2 cellular contexts compared by ENCODE assay signal in the genomic region with DNA sequence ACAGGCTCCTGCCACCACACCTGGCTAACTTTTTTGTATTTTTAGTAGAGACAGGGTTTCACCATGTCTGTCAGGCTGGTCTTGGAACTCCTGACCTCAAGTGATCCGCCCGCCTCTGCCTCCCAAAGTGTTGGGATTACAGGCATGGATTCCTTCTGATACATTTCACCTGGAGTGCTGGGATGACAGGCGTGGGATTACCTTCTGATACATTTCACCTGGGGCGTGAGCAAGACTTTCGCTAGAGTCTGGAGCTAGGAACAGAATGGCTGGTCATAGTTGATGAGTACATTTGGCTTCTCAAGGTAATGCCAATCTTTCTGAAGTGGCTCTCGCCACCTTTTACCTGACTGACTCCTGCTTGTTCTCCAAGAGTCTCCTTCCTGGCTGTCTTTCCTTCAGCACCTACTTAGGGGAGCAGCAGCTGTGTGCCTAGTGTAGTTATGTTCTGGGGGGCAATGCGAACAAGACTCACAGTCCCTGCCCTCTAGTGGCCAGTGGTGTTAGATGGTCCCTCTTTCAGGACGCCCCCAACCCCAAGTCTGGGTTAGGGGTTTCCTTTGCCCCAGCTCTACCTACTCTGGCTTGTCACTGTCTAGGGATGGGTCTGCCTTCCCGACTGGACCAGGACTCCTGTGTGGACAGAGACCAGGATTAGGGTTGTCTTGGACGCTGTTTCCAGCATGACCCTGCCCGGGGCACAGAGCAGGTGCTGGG.
TF ChIP-seq lines count a peak whose summit lies in the region.

No MANE protein-coding gene starts in this region.

TF ChIP-seq in WTC11, 78 proteins besides CTCF, POLR2A, EP300 and RAD21 (continued from another document):
- TF ChIP-seq NFE2L1 (CRISPR knock-in tag; IDR thresholded peaks at IDR 0.05) (no peak), NR3C1 (CRISPR knock-in tag; conservative IDR thresholded peaks at IDR 0.05; ENCODE audit: low read depth) (no peak), GABPB1 (CRISPR knock-in tag; IDR thresholded peaks at IDR 0.05) (no peak), FOXK1 (CRISPR knock-in tag; IDR thresholded peaks at IDR 0.05) (no peak), ZBTB21 (CRISPR knock-in tag; IDR thresholded peaks at IDR 0.05; ENCODE audit: borderline replicate concordance) (no peak), ZNF138 (CRISPR knock-in tag; conservative IDR thresholded peaks at IDR 0.05) (no peak), CBFB (CRISPR knock-in tag; IDR thresholded peaks at IDR 0.05; ENCODE audit: low read depth) (no peak)
- TF ChIP-seq, protein P1, sequence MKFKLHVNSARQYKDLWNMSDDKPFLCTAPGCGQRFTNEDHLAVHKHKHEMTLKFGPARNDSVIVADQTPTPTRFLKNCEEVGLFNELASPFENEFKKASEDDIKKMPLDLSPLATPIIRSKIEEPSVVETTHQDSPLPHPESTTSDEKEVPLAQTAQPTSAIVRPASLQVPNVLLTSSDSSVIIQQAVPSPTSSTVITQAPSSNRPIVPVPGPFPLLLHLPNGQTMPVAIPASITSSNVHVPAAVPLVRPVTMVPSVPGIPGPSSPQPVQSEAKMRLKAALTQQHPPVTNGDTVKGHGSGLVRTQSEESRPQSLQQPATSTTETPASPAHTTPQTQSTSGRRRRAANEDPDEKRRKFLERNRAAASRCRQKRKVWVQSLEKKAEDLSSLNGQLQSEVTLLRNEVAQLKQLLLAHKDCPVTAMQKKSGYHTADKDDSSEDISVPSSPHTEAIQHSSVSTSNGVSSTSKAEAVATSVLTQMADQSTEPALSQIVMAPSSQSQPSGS (CRISPR knock-in tag; IDR thresholded peaks at IDR 0.05; ENCODE audit: borderline replicate concordance, low read depth) = no peak
- TF ChIP-seq, protein P2, sequence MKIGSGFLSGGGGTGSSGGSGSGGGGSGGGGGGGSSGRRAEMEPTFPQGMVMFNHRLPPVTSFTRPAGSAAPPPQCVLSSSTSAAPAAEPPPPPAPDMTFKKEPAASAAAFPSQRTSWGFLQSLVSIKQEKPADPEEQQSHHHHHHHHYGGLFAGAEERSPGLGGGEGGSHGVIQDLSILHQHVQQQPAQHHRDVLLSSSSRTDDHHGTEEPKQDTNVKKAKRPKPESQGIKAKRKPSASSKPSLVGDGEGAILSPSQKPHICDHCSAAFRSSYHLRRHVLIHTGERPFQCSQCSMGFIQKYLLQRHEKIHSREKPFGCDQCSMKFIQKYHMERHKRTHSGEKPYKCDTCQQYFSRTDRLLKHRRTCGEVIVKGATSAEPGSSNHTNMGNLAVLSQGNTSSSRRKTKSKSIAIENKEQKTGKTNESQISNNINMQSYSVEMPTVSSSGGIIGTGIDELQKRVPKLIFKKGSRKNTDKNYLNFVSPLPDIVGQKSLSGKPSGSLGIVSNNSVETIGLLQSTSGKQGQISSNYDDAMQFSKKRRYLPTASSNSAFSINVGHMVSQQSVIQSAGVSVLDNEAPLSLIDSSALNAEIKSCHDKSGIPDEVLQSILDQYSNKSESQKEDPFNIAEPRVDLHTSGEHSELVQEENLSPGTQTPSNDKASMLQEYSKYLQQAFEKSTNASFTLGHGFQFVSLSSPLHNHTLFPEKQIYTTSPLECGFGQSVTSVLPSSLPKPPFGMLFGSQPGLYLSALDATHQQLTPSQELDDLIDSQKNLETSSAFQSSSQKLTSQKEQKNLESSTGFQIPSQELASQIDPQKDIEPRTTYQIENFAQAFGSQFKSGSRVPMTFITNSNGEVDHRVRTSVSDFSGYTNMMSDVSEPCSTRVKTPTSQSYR (CRISPR knock-in tag; IDR thresholded peaks at IDR 0.05) = no peak
- TF ChIP-seq, protein P3, sequence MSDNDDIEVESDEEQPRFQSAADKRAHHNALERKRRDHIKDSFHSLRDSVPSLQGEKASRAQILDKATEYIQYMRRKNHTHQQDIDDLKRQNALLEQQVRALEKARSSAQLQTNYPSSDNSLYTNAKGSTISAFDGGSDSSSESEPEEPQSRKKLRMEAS (CRISPR knock-in tag; IDR thresholded peaks at IDR 0.05) = no peak
- TF ChIP-seq, protein P4, sequence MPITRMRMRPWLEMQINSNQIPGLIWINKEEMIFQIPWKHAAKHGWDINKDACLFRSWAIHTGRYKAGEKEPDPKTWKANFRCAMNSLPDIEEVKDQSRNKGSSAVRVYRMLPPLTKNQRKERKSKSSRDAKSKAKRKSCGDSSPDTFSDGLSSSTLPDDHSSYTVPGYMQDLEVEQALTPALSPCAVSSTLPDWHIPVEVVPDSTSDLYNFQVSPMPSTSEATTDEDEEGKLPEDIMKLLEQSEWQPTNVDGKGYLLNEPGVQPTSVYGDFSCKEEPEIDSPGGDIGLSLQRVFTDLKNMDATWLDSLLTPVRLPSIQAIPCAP (CRISPR knock-in tag; IDR thresholded peaks at IDR 0.05) = no peak

TF ChIP-seq in SK-N-SH treated with all-trans-retinoic acid at 6 μM for 48 hours, 23 proteins besides CTCF, POLR2A, EP300 and RAD21 (continued from another document):
- TF ChIP-seq, protein P5, sequence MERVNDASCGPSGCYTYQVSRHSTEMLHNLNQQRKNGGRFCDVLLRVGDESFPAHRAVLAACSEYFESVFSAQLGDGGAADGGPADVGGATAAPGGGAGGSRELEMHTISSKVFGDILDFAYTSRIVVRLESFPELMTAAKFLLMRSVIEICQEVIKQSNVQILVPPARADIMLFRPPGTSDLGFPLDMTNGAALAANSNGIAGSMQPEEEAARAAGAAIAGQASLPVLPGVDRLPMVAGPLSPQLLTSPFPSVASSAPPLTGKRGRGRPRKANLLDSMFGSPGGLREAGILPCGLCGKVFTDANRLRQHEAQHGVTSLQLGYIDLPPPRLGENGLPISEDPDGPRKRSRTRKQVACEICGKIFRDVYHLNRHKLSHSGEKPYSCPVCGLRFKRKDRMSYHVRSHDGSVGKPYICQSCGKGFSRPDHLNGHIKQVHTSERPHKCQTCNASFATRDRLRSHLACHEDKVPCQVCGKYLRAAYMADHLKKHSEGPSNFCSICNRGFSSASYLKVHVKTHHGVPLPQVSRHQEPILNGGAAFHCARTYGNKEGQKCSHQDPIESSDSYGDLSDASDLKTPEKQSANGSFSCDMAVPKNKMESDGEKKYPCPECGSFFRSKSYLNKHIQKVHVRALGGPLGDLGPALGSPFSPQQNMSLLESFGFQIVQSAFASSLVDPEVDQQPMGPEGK (CRISPR knock-in tag; IDR thresholded peaks at IDR 0.05; ENCODE audit: borderline replicate concordance) = no peak
- TF ChIP-seq ZNF70 (CRISPR knock-in tag; IDR thresholded peaks at IDR 0.05) = no peak
- TF ChIP-seq, protein P6, sequence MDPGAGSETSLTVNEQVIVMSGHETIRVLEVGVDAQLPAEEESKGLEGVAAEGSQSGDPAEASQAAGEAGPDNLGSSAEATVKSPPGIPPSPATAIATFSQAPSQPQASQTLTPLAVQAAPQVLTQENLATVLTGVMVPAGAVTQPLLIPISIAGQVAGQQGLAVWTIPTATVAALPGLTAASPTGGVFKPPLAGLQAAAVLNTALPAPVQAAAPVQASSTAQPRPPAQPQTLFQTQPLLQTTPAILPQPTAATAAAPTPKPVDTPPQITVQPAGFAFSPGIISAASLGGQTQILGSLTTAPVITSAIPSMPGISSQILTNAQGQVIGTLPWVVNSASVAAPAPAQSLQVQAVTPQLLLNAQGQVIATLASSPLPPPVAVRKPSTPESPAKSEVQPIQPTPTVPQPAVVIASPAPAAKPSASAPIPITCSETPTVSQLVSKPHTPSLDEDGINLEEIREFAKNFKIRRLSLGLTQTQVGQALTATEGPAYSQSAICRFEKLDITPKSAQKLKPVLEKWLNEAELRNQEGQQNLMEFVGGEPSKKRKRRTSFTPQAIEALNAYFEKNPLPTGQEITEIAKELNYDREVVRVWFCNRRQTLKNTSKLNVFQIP (CRISPR knock-in tag; IDR thresholded peaks at IDR 0.05; ENCODE audit: borderline replicate concordance, low read depth) = no peak
- TF ChIP-seq, protein P7, sequence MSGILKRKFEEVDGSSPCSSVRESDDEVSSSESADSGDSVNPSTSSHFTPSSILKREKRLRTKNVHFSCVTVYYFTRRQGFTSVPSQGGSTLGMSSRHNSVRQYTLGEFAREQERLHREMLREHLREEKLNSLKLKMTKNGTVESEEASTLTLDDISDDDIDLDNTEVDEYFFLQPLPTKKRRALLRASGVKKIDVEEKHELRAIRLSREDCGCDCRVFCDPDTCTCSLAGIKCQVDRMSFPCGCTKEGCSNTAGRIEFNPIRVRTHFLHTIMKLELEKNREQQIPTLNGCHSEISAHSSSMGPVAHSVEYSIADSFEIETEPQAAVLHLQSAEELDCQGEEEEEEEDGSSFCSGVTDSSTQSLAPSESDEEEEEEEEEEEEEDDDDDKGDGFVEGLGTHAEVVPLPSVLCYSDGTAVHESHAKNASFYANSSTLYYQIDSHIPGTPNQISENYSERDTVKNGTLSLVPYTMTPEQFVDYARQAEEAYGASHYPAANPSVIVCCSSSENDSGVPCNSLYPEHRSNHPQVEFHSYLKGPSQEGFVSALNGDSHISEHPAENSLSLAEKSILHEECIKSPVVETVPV (CRISPR knock-in tag; IDR thresholded peaks at IDR 0.05) = no peak
- no peak for TF ChIP-seq PPARA (CRISPR knock-in tag; IDR thresholded peaks at IDR 0.05; ENCODE audit: borderline replicate concordance)
- TF ChIP-seq, protein P8, sequence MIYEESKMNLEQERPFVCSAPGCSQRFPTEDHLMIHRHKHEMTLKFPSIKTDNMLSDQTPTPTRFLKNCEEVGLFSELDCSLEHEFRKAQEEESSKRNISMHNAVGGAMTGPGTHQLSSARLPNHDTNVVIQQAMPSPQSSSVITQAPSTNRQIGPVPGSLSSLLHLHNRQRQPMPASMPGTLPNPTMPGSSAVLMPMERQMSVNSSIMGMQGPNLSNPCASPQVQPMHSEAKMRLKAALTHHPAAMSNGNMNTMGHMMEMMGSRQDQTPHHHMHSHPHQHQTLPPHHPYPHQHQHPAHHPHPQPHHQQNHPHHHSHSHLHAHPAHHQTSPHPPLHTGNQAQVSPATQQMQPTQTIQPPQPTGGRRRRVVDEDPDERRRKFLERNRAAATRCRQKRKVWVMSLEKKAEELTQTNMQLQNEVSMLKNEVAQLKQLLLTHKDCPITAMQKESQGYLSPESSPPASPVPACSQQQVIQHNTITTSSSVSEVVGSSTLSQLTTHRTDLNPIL (CRISPR knock-in tag; IDR thresholded peaks at IDR 0.05; ENCODE audit: low read depth) = no peak
- TF ChIP-seq, protein P9, sequence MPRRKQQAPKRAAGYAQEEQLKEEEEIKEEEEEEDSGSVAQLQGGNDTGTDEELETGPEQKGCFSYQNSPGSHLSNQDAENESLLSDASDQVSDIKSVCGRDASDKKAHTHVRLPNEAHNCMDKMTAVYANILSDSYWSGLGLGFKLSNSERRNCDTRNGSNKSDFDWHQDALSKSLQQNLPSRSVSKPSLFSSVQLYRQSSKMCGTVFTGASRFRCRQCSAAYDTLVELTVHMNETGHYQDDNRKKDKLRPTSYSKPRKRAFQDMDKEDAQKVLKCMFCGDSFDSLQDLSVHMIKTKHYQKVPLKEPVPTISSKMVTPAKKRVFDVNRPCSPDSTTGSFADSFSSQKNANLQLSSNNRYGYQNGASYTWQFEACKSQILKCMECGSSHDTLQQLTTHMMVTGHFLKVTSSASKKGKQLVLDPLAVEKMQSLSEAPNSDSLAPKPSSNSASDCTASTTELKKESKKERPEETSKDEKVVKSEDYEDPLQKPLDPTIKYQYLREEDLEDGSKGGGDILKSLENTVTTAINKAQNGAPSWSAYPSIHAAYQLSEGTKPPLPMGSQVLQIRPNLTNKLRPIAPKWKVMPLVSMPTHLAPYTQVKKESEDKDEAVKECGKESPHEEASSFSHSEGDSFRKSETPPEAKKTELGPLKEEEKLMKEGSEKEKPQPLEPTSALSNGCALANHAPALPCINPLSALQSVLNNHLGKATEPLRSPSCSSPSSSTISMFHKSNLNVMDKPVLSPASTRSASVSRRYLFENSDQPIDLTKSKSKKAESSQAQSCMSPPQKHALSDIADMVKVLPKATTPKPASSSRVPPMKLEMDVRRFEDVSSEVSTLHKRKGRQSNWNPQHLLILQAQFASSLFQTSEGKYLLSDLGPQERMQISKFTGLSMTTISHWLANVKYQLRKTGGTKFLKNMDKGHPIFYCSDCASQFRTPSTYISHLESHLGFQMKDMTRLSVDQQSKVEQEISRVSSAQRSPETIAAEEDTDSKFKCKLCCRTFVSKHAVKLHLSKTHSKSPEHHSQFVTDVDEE (CRISPR knock-in tag; IDR thresholded peaks at IDR 0.05) = no peak
- TF ChIP-seq BACH2 (CRISPR knock-in tag; IDR thresholded peaks at IDR 0.05; ENCODE audit: borderline replicate concordance) = no peak
